ENCODE assay signal across 21 cellular contexts in the genomic region with DNA sequence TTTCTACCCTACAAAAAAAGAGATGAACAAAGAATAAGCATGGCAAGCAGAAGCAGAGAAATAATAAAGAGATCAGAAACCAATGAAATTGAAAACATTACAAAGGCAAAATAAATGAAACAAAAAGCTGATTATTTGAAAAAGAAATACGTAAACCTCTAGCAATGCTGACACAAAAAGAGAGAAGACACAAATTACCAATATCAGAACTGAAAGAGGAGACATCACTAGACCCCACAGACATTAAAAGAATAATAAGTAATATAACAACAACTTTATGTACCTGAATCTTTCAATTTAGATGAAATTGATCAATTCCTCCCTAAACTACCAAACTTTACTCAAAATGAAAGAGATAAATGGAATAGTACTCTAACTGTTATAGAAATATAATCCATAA.
DNase-seq lines count a peak whose midpoint lies in the region; ATAC-seq and TF ChIP-seq lines count a peak whose summit lies in the region.
"Had no signal": no experiment of that assay in that cellular context is flagged by ENCODE, and none has a peak within 500 bp of the region (broad histone marks: within the 10 kb centered on the region; RNA-seq: fewer than 3 reads in every experiment).

No MANE protein-coding gene starts in this region.

- H3K27ac ChIP-seq in heart right ventricle = no peak overlapping the region
- H3K27ac ChIP-seq: BLaER1 treated with 17β-estradiol and CSF1 and Interleukin-3, amounts not matched to agents 10 nM and 100 nM; KMS-11 had no signal

- TF ChIP-seq CTCF in GM10266 (IDR thresholded peaks at IDR 0.05; ENCODE audit: control insufficient read depth, insufficient read depth, low read depth, missing control alignments) (no peak), heart right ventricle (IDR thresholded peaks at IDR 0.05) (no peak)

- DNase-seq in mucosa of gallbladder (ENCODE audit: low spot score) (no peak), SW 1271 (lab: John Stamatoyannopoulos, UW) (no peak), GM10266 (ENCODE audit: extremely low spot score) (no peak), heart right ventricle (no peak)
- DNase-seq: CD4-positive, CD25-positive, alpha-beta regulatory T cell; CD8-positive, alpha-beta memory T cell; COR-L47; DMS 273 treated with DMSO at 0.1 percent for 48 hours; DMS53; DND-41; EL; GOT3; H7; HFFc6 had no signal

- no peak overlapping the region for H3K4me3 ChIP-seq in heart right ventricle
- H3K4me3 ChIP-seq: BLaER1 treated with 17β-estradiol and CSF1 and Interleukin-3, amounts not matched to agents 10 nM and 100 nM had no signal

- 89 to 92% methylated on average over 1 of the region's 1 CpG for WGBS in heart right ventricle, 2 donors

- H3K36me3 ChIP-seq in heart right ventricle = no peaks in the 10 kb centered on the region
- H3K36me3 ChIP-seq: BLaER1 treated with 17β-estradiol and CSF1 and Interleukin-3, amounts not matched to agents 10 nM and 100 nM had no signal

- intact Hi-C loops in heart right ventricle (cut with DNase I) = no loop called here

- peak; percentile 66 for ATAC-seq in GM18858 (IDR thresholded peaks at IDR 0.05; ENCODE audit: unreplicated experiment)
- peak; percentile 42 for ATAC-seq in GM18870 (IDR thresholded peaks at IDR 0.05; ENCODE audit: unreplicated experiment)
- ATAC-seq in HG02870 (IDR thresholded peaks at IDR 0.05; ENCODE audit: unreplicated experiment) = peak; percentile 52
- peak; percentile 37 for ATAC-seq in HG03575 (IDR thresholded peaks at IDR 0.05; ENCODE audit: extremely low read depth, insufficient number of reproducible peaks, low FRiP score, unreplicated experiment)
- ATAC-seq in heart right ventricle = no peak
- ATAC-seq: HCT116 had no signal

- H3K4me1 ChIP-seq in heart right ventricle = no peaks in the 10 kb centered on the region
- H3K4me1 ChIP-seq: BLaER1 treated with 17β-estradiol and CSF1 and Interleukin-3, amounts not matched to agents 10 nM and 100 nM had no signal

- H3K9me3 ChIP-seq in heart right ventricle = no peaks in the 10 kb centered on the region
- H3K9me3 ChIP-seq: BLaER1 treated with 17β-estradiol and CSF1 and Interleukin-3, amounts not matched to agents 10 nM and 100 nM had no signal

- H3K27me3 ChIP-seq in heart right ventricle = peaks cover 0 to 4% (median 0%) of the 10 kb centered on the region in 7 donors
- H3K27me3 ChIP-seq: BLaER1 treated with 17β-estradiol and CSF1 and Interleukin-3, amounts not matched to agents 10 nM and 100 nM had no signal

Comparison
In these comparisons a context has a peak if more than half of its experiments do, and no peak if none do; other contexts are left out.
1. ATAC-seq: peak in GM18858 (single experiment), GM18870 (single experiment), HG02870 (single experiment) and HG03575 (single experiment); none in heart right ventricle (0 of 8).